ENCODE assay signal across 11 cellular contexts in genomic region chr2:128638311-128638710, GRCh38.
DNase-seq lines count a peak whose midpoint lies in the region; ATAC-seq and TF ChIP-seq lines count a peak whose summit lies in the region.
"Had no signal": no experiment of that assay in that cellular context is flagged by ENCODE, and none has a peak within 500 bp of the region (broad histone marks: within the 10 kb centered on the region; RNA-seq: fewer than 3 reads in every experiment).

No MANE protein-coding gene starts in this region.

- H3K4me1 ChIP-seq in A673 (ENCODE audit: insufficient read depth, low read length, poor library complexity, severe bottlenecking) (peaks cover 49% of the 10 kb centered on the region), PC-9 (replicated peaks; ENCODE audit: insufficient read depth) (no peaks in the 10 kb centered on the region)

- peaks cover 44% of the 10 kb centered on the region for H3K4me1 Mint-ChIP-seq in chondrocyte (ENCODE audit: low read depth)
- H3K4me1 Mint-ChIP-seq: activated B cell treated with CpG ODN at 0.5 μM for 24 hours had no signal

- H3K79me2 ChIP-seq in PC-9 (ENCODE audit: low read depth): no peaks in the 10 kb centered on the region

- TF ChIP-seq CTCF in A673 (conservative IDR thresholded peaks at IDR 0.05; ENCODE audit: low read depth, low read length) (no peak), chondrocyte (IDR thresholded peaks at IDR 0.05) (no peak), PC-9 (conservative IDR thresholded peaks at IDR 0.05) (no peak)

- no peaks in the 10 kb centered on the region for H3F3A ChIP-seq in PC-9 (ENCODE audit: insufficient read depth, low read depth)

- POLR2A ChIA-PET in A673 (lab: Charles Lee; ENCODE audit: low non-redundant PET) (no interaction called here), PC-9 (lab: Charles Lee; ENCODE audit: unreplicated experiment) (no interaction called here)

- BruUV-seq in A673 (replicated peaks; lab: Mats Ljungman, UMichigan): TSS peak; percentile 96
- no TSS peak for BruUV-seq in PC-9 (replicated peaks; lab: Mats Ljungman, UMichigan)

- H3K4me3 ChIP-seq in A673 (ENCODE audit: low read depth, low read length, poor library complexity, severe bottlenecking) (no peak overlapping the region), PC-9 (no peak overlapping the region)

- no peak for ATAC-seq in GM21381 (IDR thresholded peaks at IDR 0.05; ENCODE audit: unreplicated experiment)

- H3K9me2 ChIP-seq in PC-9 (ENCODE audit: insufficient read depth): no peaks in the 10 kb centered on the region

- no peak overlapping the region for H3K27ac Mint-ChIP-seq in chondrocyte (ENCODE audit: unreplicated experiment)
- H3K27ac Mint-ChIP-seq: activated B cell treated with CpG ODN at 0.5 μM for 24 hours had no signal

- H3K36me3 Mint-ChIP-seq in chondrocyte (ENCODE audit: low read depth): no peaks in the 10 kb centered on the region

- H3K27me3 Mint-ChIP-seq in chondrocyte (ENCODE audit: low read depth): no peaks in the 10 kb centered on the region
- H3K27me3 Mint-ChIP-seq: activated B cell treated with CpG ODN at 0.5 μM for 24 hours had no signal

- DNase-seq in A673 (ENCODE audit: low spot score) (no peak), KG1 (lab: John Stamatoyannopoulos, UW) (peak; percentile 57), chondrocyte (ENCODE audit: low spot score) (peak; percentile 57), mesenteric fat pad (ENCODE audit: low spot score) (peak; percentile 74), PC-9 (no peak), RPMI8226 (no peak), superior temporal gyrus (ENCODE audit: extremely low spot score) (no peak)
- DNase-seq: activated B cell treated with CpG ODN at 0.5 μM for 24 hours, activated gamma-delta T cell treated with Interleukin-2 at 50 U/mL for 16 hours, foreskin melanocyte had no signal

- no peaks in the 10 kb centered on the region for H3K36me3 ChIP-seq in A673 (ENCODE audit: insufficient read depth, low read length, poor library complexity, severe bottlenecking)
- H3K36me3 ChIP-seq in PC-9 (ENCODE audit: low read depth): no peaks in the 10 kb centered on the region

- H3K27me3 ChIP-seq in A673 (replicated peaks; ENCODE audit: insufficient read depth, low read depth, low read length, poor library complexity) (no peaks in the 10 kb centered on the region), PC-9 (ENCODE audit: insufficient read depth, low read depth) (no peaks in the 10 kb centered on the region)

- H3K4me2 ChIP-seq in PC-9: no peak overlapping the region

- H2AFZ ChIP-seq in PC-9: no peak overlapping the region

- no peaks in the 10 kb centered on the region for H3K9me3 Mint-ChIP-seq in chondrocyte (ENCODE audit: low read depth)
- H3K9me3 Mint-ChIP-seq: activated B cell treated with CpG ODN at 0.5 μM for 24 hours had no signal

- no peaks in the 10 kb centered on the region for H4K20me1 ChIP-seq in PC-9 (ENCODE audit: insufficient read depth)

- peak overlapping the region; percentile 72 for H3K27ac ChIP-seq in A673 (ENCODE audit: low read depth, low read length, poor library complexity, severe bottlenecking)
- no peak overlapping the region for H3K27ac ChIP-seq in PC-9

- no peaks in the 10 kb centered on the region for H3K9me3 ChIP-seq in A673 (ENCODE audit: low read depth, low read length, poor library complexity, severe bottlenecking)
- no peaks in the 10 kb centered on the region for H3K9me3 ChIP-seq in PC-9 (ENCODE audit: insufficient read depth, low read depth)

- intact Hi-C loops in A673 (cut with micrococcal nuclease; ENCODE audit: unreplicated experiment) (no loop called here), PC-9 (cut with micrococcal nuclease; ENCODE audit: unreplicated experiment) (no loop called here)

- CTCF ChIA-PET in A673 (lab: Charles Lee): no interaction called here
- CTCF ChIA-PET in PC-9 (lab: Charles Lee): no interaction called here

- no peak overlapping the region for H3K4me3 Mint-ChIP-seq in chondrocyte (ENCODE audit: unreplicated experiment)
- H3K4me3 Mint-ChIP-seq: activated B cell treated with CpG ODN at 0.5 μM for 24 hours had no signal

Comparison
In these comparisons a context has a peak if more than half of its experiments do, and no peak if none do; other contexts are left out.
1. DNase-seq: peak in KG1 (single experiment), chondrocyte (single experiment) and mesenteric fat pad (single experiment); none in A673 (single experiment), PC-9 (0 of 2), RPMI8226 (single experiment) and superior temporal gyrus (single experiment).